Comparison of ENCODE assay signal across 2 cellular contexts in the genomic region with DNA sequence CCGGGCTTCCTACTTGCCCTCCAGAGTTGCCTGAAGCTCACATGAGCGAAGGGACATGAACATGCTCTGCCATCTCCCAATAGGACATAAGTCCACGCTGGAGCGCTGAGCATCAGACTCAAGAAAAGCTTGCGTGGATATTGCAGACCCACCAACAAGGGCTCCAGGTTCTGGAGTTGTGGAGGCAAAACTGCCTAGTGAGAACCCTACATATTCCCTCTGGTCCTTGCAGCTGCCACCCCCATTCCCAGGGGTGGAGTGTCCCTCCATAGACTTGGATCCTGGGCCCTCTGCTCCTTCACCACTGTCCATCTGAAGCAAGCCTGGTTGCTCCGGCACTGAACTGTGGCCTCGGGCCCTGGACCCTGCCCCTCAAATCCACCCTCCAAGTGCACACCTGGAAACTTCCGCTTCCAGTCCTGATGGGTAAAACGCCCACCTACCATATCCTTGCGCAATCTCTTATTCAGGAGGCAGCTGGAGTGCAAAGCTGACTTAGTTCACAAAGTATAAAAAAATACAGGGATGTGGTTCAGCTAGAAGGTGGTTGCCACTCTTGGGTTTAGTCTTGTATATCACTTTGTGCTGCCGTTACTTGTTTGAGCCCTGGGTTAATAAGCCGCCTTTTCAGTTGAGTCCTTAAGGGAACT.
TF ChIP-seq lines count a peak whose summit lies in the region.

No MANE protein-coding gene starts in this region.

TF ChIP-seq in K562, 482 proteins besides CTCF, POLR2A, EP300 and RAD21:
- no peak for TF ChIP-seq CEBPG (CRISPR knock-in tag; IDR thresholded peaks at IDR 0.05)
- TF ChIP-seq CEBPG (tag; conservative IDR thresholded peaks at IDR 0.05 in 1 of 2, IDR thresholded peaks at IDR 0.05 in 1 of 2): peak in 1 of 2 experiments; percentile 52; a peak in 2 of 4 replicates
- peak; percentile 60; the same call in 1 of the 2 replicates for TF ChIP-seq CEBPB (tag; IDR thresholded peaks at IDR 0.05)
- TF ChIP-seq, protein P1, sequence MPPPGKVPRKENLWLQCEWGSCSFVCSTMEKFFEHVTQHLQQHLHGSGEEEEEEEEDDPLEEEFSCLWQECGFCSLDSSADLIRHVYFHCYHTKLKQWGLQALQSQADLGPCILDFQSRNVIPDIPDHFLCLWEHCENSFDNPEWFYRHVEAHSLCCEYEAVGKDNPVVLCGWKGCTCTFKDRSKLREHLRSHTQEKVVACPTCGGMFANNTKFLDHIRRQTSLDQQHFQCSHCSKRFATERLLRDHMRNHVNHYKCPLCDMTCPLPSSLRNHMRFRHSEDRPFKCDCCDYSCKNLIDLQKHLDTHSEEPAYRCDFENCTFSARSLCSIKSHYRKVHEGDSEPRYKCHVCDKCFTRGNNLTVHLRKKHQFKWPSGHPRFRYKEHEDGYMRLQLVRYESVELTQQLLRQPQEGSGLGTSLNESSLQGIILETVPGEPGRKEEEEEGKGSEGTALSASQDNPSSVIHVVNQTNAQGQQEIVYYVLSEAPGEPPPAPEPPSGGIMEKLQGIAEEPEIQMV (tag; conservative IDR thresholded peaks at IDR 0.05; ENCODE audit: low read depth): no peak

TF ChIP-seq in HepG2, 621 proteins besides CTCF, POLR2A, EP300 and RAD21:
- no peak for TF ChIP-seq ZFAT (CRISPR knock-in tag; conservative IDR thresholded peaks at IDR 0.05)
- peak; percentile 23; the same call in 1 of the 2 replicates for TF ChIP-seq CEBPG (CRISPR knock-in tag; IDR thresholded peaks at IDR 0.05)
- peak; percentile 81 for TF ChIP-seq CEBPB (IDR thresholded peaks at IDR 0.05; ENCODE audit: borderline replicate concordance, low read depth, low read length)
- TF ChIP-seq, protein P2, sequence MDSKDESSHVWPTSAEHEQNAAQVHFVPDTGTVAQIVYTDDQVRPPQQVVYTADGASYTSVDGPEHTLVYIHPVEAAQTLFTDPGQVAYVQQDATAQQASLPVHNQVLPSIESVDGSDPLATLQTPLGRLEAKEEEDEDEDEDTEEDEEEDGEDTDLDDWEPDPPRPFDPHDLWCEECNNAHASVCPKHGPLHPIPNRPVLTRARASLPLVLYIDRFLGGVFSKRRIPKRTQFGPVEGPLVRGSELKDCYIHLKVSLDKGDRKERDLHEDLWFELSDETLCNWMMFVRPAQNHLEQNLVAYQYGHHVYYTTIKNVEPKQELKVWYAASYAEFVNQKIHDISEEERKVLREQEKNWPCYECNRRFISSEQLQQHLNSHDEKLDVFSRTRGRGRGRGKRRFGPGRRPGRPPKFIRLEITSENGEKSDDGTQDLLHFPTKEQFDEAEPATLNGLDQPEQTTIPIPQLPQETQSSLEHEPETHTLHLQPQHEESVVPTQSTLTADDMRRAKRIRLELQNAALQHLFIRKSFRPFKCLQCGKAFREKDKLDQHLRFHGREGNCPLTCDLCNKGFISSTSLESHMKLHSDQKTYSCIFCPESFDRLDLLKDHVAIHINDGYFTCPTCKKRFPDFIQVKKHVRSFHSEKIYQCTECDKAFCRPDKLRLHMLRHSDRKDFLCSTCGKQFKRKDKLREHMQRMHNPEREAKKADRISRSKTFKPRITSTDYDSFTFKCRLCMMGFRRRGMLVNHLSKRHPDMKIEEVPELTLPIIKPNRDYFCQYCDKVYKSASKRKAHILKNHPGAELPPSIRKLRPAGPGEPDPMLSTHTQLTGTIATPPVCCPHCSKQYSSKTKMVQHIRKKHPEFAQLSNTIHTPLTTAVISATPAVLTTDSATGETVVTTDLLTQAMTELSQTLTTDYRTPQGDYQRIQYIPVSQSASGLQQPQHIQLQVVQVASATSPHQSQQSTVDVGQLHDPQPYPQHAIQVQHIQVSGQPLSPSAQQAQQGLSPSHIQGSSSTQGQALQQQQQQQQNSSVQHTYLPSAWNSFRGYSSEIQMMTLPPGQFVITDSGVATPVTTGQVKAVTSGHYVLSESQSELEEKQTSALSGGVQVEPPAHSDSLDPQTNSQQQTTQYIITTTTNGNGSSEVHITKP (CRISPR knock-in tag; IDR thresholded peaks at IDR 0.05; ENCODE audit: low read depth): no peak
